In genomic region chr4:2934813-2935761, GRCh38 we compare ENCODE assay signal across 8 cellular contexts. TPM values are rescaled to one million over a fixed set of nuclear protein-coding genes. Genes with fewer than 3 reads are reported as not detected.
DNase-seq lines count a peak whose midpoint lies in the region; TF ChIP-seq lines count a peak whose summit lies in the region.

No MANE protein-coding gene starts in this region.

- TF ChIP-seq CTCF in MM.1S (IDR thresholded peaks at IDR 0.05; ENCODE audit: low read length) (no peak), foreskin fibroblast (IDR thresholded peaks at IDR 0.05; ENCODE audit: low read depth, low read length) (no peak), neural crest cell (conservative IDR thresholded peaks at IDR 0.05) (peak; percentile 24)

- H3F3A ChIP-seq in MM.1S (ENCODE audit: insufficient read depth, low read length): peaks cover 18% of the 10 kb centered on the region; the same call in 1 of the 2 replicates

- peaks cover 8% of the 10 kb centered on the region; the same call in 1 of the 2 replicates for H3K4me1 ChIP-seq in MM.1S (ENCODE audit: low read length)

- no peaks in the 10 kb centered on the region for H4K20me1 ChIP-seq in MM.1S (ENCODE audit: insufficient read depth, low read length)

- TF ChIP-seq POLR2A in Raji (IDR thresholded peaks at IDR 0.05; ENCODE audit: insufficient read depth, low read depth, low read length): peak; percentile 97

- H3K9ac ChIP-seq in MM.1S (ENCODE audit: low read length): peak overlapping the region; percentile 73

- peaks cover 24% of the 10 kb centered on the region for H3K4me1 Mint-ChIP-seq in neural crest cell
- peaks cover 61% of the 10 kb centered on the region for H3K4me1 Mint-ChIP-seq in stimulated activated naive CD8-positive, alpha-beta T cell treated with anti-CD3 and anti-CD28 coated beads, Interleukin-15, Interleukin-2, amounts not matched to agents 100 ng/mL and 50 ng/mL, for 24 hours (ENCODE audit: low read depth)

- H3K27me3 Mint-ChIP-seq in neural crest cell (ENCODE audit: low read depth): peaks cover 4% of the 10 kb centered on the region
- H3K27me3 Mint-ChIP-seq in stimulated activated naive CD8-positive, alpha-beta T cell treated with anti-CD3 and anti-CD28 coated beads, Interleukin-15, Interleukin-2, amounts not matched to agents 100 ng/mL and 50 ng/mL, for 24 hours: no peaks in the 10 kb centered on the region

- no peaks in the 10 kb centered on the region for H3K27me3 ChIP-seq in MM.1S (replicated peaks; ENCODE audit: insufficient read depth, low read length)

- H3K4me3 ChIP-seq in MM.1S (ENCODE audit: low read length) (peak overlapping the region; percentile 91), foreskin fibroblast (ENCODE audit: low read depth in 1 of 2, low read length in 2 of 2) (peak overlapping the region; percentile 76 to 97)

- no peaks in the 10 kb centered on the region for H3K9me3 Mint-ChIP-seq in neural crest cell
- H3K9me3 Mint-ChIP-seq in stimulated activated naive CD8-positive, alpha-beta T cell treated with anti-CD3 and anti-CD28 coated beads, Interleukin-15, Interleukin-2, amounts not matched to agents 100 ng/mL and 50 ng/mL, for 24 hours: no peaks in the 10 kb centered on the region

- H3K79me2 ChIP-seq in MM.1S (ENCODE audit: low read length): no peaks in the 10 kb centered on the region; the same call in 1 of the 2 replicates

- H3K27ac ChIP-seq in MM.1S (ENCODE audit: low read length): peak overlapping the region; percentile 33; the same call in 1 of the 2 replicates

- peak; percentile 26 for DNase-seq in DMS79 (lab: John Stamatoyannopoulos, UW)
- peak; percentile 67 for DNase-seq in GOT3 (lab: John Stamatoyannopoulos, UW)
- peak; percentile 91 for DNase-seq in MM.1S
- DNase-seq in activated gamma-delta T cell (lab: John Stamatoyannopoulos, UW): peak; percentile 89
- peak; percentile 89 to 97 for DNase-seq in foreskin fibroblast
- peak; percentile 97 for DNase-seq in neural crest cell (ENCODE audit: low read depth, low spot score)

- no peaks in the 10 kb centered on the region for H3K36me3 ChIP-seq in MM.1S (replicated peaks; ENCODE audit: insufficient read depth, low read length)

- no peaks in the 10 kb centered on the region for H3K9me2 ChIP-seq in MM.1S (replicated peaks; ENCODE audit: insufficient read depth, low read length)

- peak overlapping the region; percentile 96 for H3K4me2 ChIP-seq in MM.1S (ENCODE audit: low read depth, low read length)

- peak overlapping the region; percentile 90 for H3K4me3 Mint-ChIP-seq in neural crest cell
- peak overlapping the region; percentile 89 for H3K4me3 Mint-ChIP-seq in stimulated activated naive CD8-positive, alpha-beta T cell treated with anti-CD3 and anti-CD28 coated beads, Interleukin-15, Interleukin-2, amounts not matched to agents 100 ng/mL and 50 ng/mL, for 24 hours

- no peaks in the 10 kb centered on the region for H3K9me3 ChIP-seq in MM.1S (replicated peaks; ENCODE audit: insufficient read depth, low read length)

- H3K36me3 Mint-ChIP-seq in neural crest cell (ENCODE audit: low read depth): no peaks in the 10 kb centered on the region
- peaks cover 60% of the 10 kb centered on the region for H3K36me3 Mint-ChIP-seq in stimulated activated naive CD8-positive, alpha-beta T cell treated with anti-CD3 and anti-CD28 coated beads, Interleukin-15, Interleukin-2, amounts not matched to agents 100 ng/mL and 50 ng/mL, for 24 hours (ENCODE audit: low read depth)

- H3K27ac Mint-ChIP-seq in neural crest cell (ENCODE audit: unreplicated experiment): no peak overlapping the region
- peak overlapping the region; percentile 95 for H3K27ac Mint-ChIP-seq in stimulated activated naive CD8-positive, alpha-beta T cell treated with anti-CD3 and anti-CD28 coated beads, Interleukin-15, Interleukin-2, amounts not matched to agents 100 ng/mL and 50 ng/mL, for 24 hours

- peak overlapping the region; percentile 76 for H2AFZ ChIP-seq in MM.1S (ENCODE audit: low read length)

RNA-seq across cellular contexts. Expression of gene NOP14, which starts 28.1 kb away (rescaled TPM):
- total RNA-seq in neural crest cell: 46.6 and 49.2 TPM in 2 replicates

RNA-seq across cellular contexts. Expression of gene GRK4, which starts 28.3 kb away (rescaled TPM):
- total RNA-seq in neural crest cell: 8.9 and 11.6 TPM in 2 replicates

Comparison
In these comparisons a context has a peak if more than half of its experiments do, and no peak if none do; other contexts are left out.
1. Peak in every context shown above with its lines: DNase-seq, H3K4me3 ChIP-seq and H3K27ac ChIP-seq.
2. DNase-seq: peak in every context shown above with its lines; median percentile 97 in neural crest cell; 93 in foreskin fibroblast; 91 in MM.1S; 89 in activated gamma-delta T cell; 67 in GOT3; 26 in DMS79.